Comparison of ENCODE assay signal across 8 cellular contexts in the genomic region with DNA sequence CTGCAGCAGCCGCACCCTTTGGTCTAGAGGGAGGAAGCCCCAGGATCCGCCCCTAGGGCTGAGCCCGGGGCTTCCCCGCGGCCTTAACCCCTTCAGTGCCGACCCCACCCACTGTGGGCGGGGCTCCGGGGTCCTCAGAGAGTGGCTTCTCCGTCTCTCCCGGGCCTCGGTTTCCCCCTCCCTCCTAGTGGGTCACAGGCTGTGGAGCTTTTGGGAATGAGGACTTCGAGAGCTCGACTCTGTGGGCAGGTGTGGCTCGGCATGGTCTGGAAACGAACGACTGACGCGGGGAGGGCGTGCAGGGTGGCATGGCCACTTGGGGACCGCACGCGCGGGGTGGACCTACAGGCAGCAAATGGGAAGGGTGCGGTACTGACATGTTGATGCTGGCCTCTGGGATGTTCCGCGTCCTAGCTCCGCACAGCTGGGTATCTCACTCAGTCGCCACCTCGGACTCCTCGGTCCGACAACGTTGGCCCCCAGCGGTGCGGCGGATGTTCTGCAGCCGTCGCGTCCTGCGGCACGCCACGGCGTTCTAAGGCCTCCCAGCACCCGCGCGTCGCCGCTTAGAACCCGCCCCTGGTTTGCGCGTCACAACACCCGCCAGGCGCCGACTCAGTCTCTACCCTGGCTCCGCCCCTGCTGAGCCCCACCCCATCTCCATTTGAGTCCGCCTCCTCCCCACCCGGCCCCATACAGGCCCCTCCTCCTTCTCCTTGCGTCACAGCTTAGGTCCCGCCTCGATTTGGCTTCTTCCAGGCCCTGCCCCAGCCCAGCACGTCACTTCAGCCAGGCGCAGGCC. TPM values are rescaled to one million over a fixed set of nuclear protein-coding genes. Genes with fewer than 3 reads are reported as not detected.
DNase-seq lines count a peak whose midpoint lies in the region; ATAC-seq and TF ChIP-seq lines count a peak whose summit lies in the region.

A gene with protein sequence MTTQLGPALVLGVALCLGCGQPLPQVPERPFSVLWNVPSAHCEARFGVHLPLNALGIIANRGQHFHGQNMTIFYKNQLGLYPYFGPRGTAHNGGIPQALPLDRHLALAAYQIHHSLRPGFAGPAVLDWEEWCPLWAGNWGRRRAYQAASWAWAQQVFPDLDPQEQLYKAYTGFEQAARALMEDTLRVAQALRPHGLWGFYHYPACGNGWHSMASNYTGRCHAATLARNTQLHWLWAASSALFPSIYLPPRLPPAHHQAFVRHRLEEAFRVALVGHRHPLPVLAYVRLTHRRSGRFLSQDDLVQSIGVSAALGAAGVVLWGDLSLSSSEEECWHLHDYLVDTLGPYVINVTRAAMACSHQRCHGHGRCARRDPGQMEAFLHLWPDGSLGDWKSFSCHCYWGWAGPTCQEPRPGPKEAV (minus strand): TSS at position 570 of the 802 bp plus-strand sequence. CDS start 3,803 bp downstream, outside the sequence.
A gene with protein sequence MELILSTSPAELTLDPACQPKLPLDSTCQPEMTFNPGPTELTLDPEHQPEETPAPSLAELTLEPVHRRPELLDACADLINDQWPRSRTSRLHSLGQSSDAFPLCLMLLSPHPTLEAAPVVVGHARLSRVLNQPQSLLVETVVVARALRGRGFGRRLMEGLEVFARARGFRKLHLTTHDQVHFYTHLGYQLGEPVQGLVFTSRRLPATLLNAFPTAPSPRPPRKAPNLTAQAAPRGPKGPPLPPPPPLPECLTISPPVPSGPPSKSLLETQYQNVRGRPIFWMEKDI (minus strand): TSS at position 570 of the 802 bp plus-strand sequence. CDS start 1,942 bp downstream, outside the sequence.

- H3K4me1 ChIP-seq in HUES64 (ENCODE audit: insufficient read depth, low read length) (peaks cover 12% of the 10 kb centered on the region; the same call in 1 of the 2 replicates), OCI-LY3 (ENCODE audit: low read length) (peaks cover 16% of the 10 kb centered on the region), mucosa of descending colon (ENCODE audit: low read depth) (peaks cover 14% of the 10 kb centered on the region)

- TF ChIP-seq CTCF in OCI-LY3 (IDR thresholded peaks at IDR 0.05; ENCODE audit: low read depth, low read length) (peak; percentile 47), mucosa of descending colon (IDR thresholded peaks at IDR 0.05) (peak; percentile 33)

- peak within 1 kb of the TSS; percentile 91 for H3K4me3 ChIP-seq in HUES64 (ENCODE audit: low read length)
- peak within 1 kb of the TSS; percentile 84 for H3K4me3 ChIP-seq in OCI-LY3 (ENCODE audit: low read length)
- H3K4me3 ChIP-seq in mucosa of descending colon, result peak within 1 kb of the TSS; percentile 20

- H3K79me2 ChIP-seq in OCI-LY3 (ENCODE audit: low read length), result 0 out of 2 replicates have a peak, but pooled peaks cover 7% of the 10 kb centered on the region

- intact Hi-C loops in mucosa of descending colon (cut with DNase I, micrococcal nuclease), result no loop called here

- ATAC-seq in GM21447 (IDR thresholded peaks at IDR 0.05; ENCODE audit: unreplicated experiment) (peak; percentile 78), mucosa of descending colon (peak; percentile 86)

- peak; percentile 98 for DNase-seq in DMS 273 (lab: John Stamatoyannopoulos, UW; ENCODE audit: unreplicated experiment)
- DNase-seq in activated T-cell treated with anti-CD3 and anti-CD28 coated beads for 1 hour (ENCODE audit: low read depth), result peak; percentile 98
- peak; percentile 98 for DNase-seq in epidermal melanocyte (ENCODE audit: insufficient read length, low spot score)
- peak; percentile 99 to 100 (median 100) for DNase-seq in mucosa of descending colon
- peak; percentile 98 for DNase-seq in stimulated activated CD8-positive, alpha-beta memory T cell treated with anti-CD3 and anti-CD28 coated beads, Interleukin-4, amount 100 ng/mL, for 24 hours (ENCODE audit: low read depth)

- under 1% methylated on average over 61 of the region's 61 CpGs for whole genome bisulfite sequencing in HUES64

- peak within 1 kb of the TSS; percentile 87 for H3K4me2 ChIP-seq in OCI-LY3 (ENCODE audit: low read length)

- H4K20me1 ChIP-seq in OCI-LY3 (ENCODE audit: insufficient read depth, low read length), result no peaks in the 10 kb centered on the region

- H3K27ac ChIP-seq in HUES64 (ENCODE audit: low read depth, low read length) (peak within 1 kb of the TSS; percentile 63; the same call in 1 of the 2 replicates), OCI-LY3 (ENCODE audit: low read length) (peak within 1 kb of the TSS; percentile 69)

- H3K36me3 ChIP-seq in HUES64 (ENCODE audit: insufficient read depth, low read length) (no peaks in the 10 kb centered on the region), OCI-LY3 (replicated peaks; ENCODE audit: low read depth, low read length) (no peaks in the 10 kb centered on the region), mucosa of descending colon (ENCODE audit: low read depth) (peaks cover 6% of the 10 kb centered on the region)

- H3K27me3 ChIP-seq in HUES64 (ENCODE audit: insufficient read depth, low read length), result no peaks in the 10 kb centered on the region
- H3K27me3 ChIP-seq in OCI-LY3 (ENCODE audit: low read depth, low read length), result no peaks in the 10 kb centered on the region

- H3K9me3 ChIP-seq in HUES64 (ENCODE audit: insufficient read depth, low read depth, low read length) (no peaks in the 10 kb centered on the region), OCI-LY3 (ENCODE audit: insufficient read depth, low read length) (no peaks in the 10 kb centered on the region), mucosa of descending colon (no peaks in the 10 kb centered on the region)

- peak within 1 kb of the TSS; percentile 77 for H2AFZ ChIP-seq in OCI-LY3 (ENCODE audit: low read depth, low read length)

- H3K9ac ChIP-seq in HUES64 (ENCODE audit: low read depth, low read length), result peak within 1 kb of the TSS; percentile 73
- H3K9ac ChIP-seq in OCI-LY3 (ENCODE audit: low read length), result peak within 1 kb of the TSS; percentile 87

RNA-seq across cellular contexts. Expression of the first gene that starts in this region (rescaled TPM):
- 3.6 TPM for polyA plus RNA-seq in HUES64 (2013, experiment 1 of 2)
- polyA plus RNA-seq in HUES64 (2013, experiment 2 of 2), result 3.4 TPM
- 1 to 10 TPM; 1.4 to 2.9 (median 1.4) TPM for total RNA-seq in mucosa of descending colon

RNA-seq across cellular contexts. Expression of the second gene that starts in this region (rescaled TPM):
- 4.2 TPM for polyA plus RNA-seq in HUES64 (2013, experiment 1 of 2)
- polyA plus RNA-seq in HUES64 (2013, experiment 2 of 2), result 10.5 TPM
- 10 to 100 TPM in 1 of 3 donors, 1 to 10 TPM in 2; 7.0 to 10.1 (median 8.4) TPM for total RNA-seq in mucosa of descending colon

Comparison
In these comparisons a context has a peak if more than half of its experiments do, and no peak if none do; other contexts are left out.
1. Peak in every context shown above with its lines: DNase-seq, ATAC-seq, H3K4me3 ChIP-seq and H3K27ac ChIP-seq.
2. H3K4me3 ChIP-seq: peak in every context shown above with its lines; median percentile 91 in HUES64; 84 in OCI-LY3; 20 in mucosa of descending colon.